23 cellular contexts compared by ENCODE assay signal in the genomic region with DNA sequence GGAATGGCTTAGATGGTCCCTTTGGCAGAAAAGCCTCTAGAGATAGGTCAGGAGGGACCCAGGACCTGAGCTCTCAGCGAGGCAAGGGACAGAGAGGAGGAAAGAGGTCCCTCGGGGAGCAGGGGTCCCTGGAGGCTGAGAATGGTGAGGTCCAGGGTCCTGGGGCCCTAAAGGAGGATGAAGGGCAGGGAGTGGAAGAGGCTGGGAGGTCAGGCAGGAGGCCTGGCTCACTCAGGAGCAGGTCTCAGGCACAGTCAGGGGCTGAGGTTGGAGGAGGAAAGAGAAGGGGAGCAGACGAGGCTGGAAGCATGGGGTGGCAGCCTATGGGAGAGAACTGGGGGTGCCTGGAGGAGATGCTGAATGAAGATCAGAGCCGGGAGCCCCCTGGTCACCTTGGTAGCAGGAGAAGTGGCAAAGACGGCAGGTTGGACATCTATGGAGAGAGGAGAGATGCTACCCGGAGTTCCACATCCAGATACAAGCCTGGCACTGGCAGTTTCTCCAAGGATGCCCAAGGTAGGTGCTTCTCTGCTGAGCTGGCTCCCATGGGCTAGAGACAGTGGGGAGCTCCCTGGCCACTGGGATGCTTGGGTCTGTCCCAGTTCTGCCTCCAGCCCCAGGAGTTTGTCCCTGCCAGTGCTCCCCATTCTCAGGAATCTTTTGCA. TPM values are rescaled to one million over a fixed set of nuclear protein-coding genes. Genes with fewer than 3 reads are reported as not detected.
"Had no signal": no experiment of that assay in that cellular context is flagged by ENCODE, and none has a peak within 500 bp of the region (broad histone marks: within the 10 kb centered on the region; RNA-seq: fewer than 3 reads in every experiment).

No MANE protein-coding gene starts in this region.

- H3K4me1 ChIP-seq: esophagus muscularis mucosa, lower lobe of right lung, parathyroid adenoma, psoas muscle, sigmoid colon, stomach, uterus had no signal

- H3K36me3 ChIP-seq: esophagus muscularis mucosa, lower lobe of right lung, sigmoid colon, stomach, uterus had no signal

- H3K27ac ChIP-seq: epithelial cell of prostate, esophagus muscularis mucosa, lower lobe of right lung, parathyroid adenoma, psoas muscle, sigmoid colon, skin epidermis, stomach, uterus had no signal

- ATAC-seq: effector memory CD8-positive, alpha-beta T cell; left colon; lower lobe of right lung had no signal

- DNase-seq: cerebellar nuclear complex; effector memory CD8-positive, alpha-beta T cell; foreskin fibroblast; immature natural killer cell; left colon; lower lobe of right lung; midbrain; nephron progenitor cell; psoas muscle; retina; sigmoid colon; stimulated activated CD4-positive, alpha-beta T cell treated with anti-CD3 and anti-CD28 coated beads, Interleukin-12 subunit alpha, Interleukin-12 subunit beta, amount 100 ng/mL, for 4 hours; stimulated activated naive CD4-positive, alpha-beta T cell; substantia nigra; trophoblast cell had no signal

- FAIRE-seq: colon, keratinocyte had no signal

- H3K27me3 ChIP-seq: sigmoid colon, uterus had no signal

- H3K9me3 ChIP-seq: esophagus muscularis mucosa, lower lobe of right lung, psoas muscle, sigmoid colon, stomach, uterus had no signal

- H3K9ac ChIP-seq: parathyroid adenoma had no signal

- H3K4me3 ChIP-seq: esophagus muscularis mucosa, lower lobe of right lung, psoas muscle, sigmoid colon, skin epidermis, stomach, uterus had no signal

- H2AFZ ChIP-seq: parathyroid adenoma had no signal

RNA-seq across cellular contexts. Expression of gene IGFN1, which starts 22.6 kb away (rescaled TPM):
- total RNA-seq: esophagus muscularis mucosa had no signal
- polyA plus RNA-seq: immature natural killer cell, keratinocyte had no signal
